Comparison of ENCODE assay signal across 9 cellular contexts in genomic region chr6:35096129-35096852, GRCh38. TPM values are rescaled to one million over a fixed set of nuclear protein-coding genes. Genes with fewer than 3 reads are reported as not detected.
A peak's percentile ranks its signal among the peaks of the same experiment; 100 is the strongest.
DNase-seq lines count a peak whose midpoint lies in the region; ATAC-seq, FAIRE-seq and TF ChIP-seq lines count a peak whose summit lies in the region.
"Had no signal": no experiment of that assay in that cellular context is flagged by ENCODE, and none has a peak within 500 bp of the region (broad histone marks: within the 10 kb centered on the region; RNA-seq: fewer than 3 reads in every experiment).

No MANE protein-coding gene starts in this region.

- no peaks in the 10 kb centered on the region for H3K79me2 ChIP-seq in ACC112 (ENCODE audit: control insufficient read depth, insufficient read depth, low read length, unreplicated experiment)

- H3K36me3 Mint-ChIP-seq in immature natural killer cell = peaks cover 0 to 5% (median 1%) of the 10 kb centered on the region in 3 donors

- H3K27ac Mint-ChIP-seq in immature natural killer cell = no peak overlapping the region

- H3K27ac ChIP-seq in ACC112 (ENCODE audit: low read depth, low read length) = peak overlapping the region; percentile 41
- peak overlapping the region in 4 of 5 donors; percentile 2 to 47 (median 27) for H3K27ac ChIP-seq in adrenal gland
- no peak overlapping the region for H3K27ac ChIP-seq in iPS-20b (ENCODE audit: low read length)
- no peak overlapping the region for H3K27ac ChIP-seq in prostate gland

- no peak for FAIRE-seq in HTR-8/SVneo (lab: Jason Lieb, UNC)

- no peak overlapping the region for H2AFZ ChIP-seq in ACC112 (ENCODE audit: low read length, unreplicated experiment)

- H3K27me3 Mint-ChIP-seq in immature natural killer cell (ENCODE audit: low read depth in 3 of 3) = peaks cover 0 to 4% (median 2%) of the 10 kb centered on the region in 3 donors

- ATAC-seq in GM18867 (IDR thresholded peaks at IDR 0.05; ENCODE audit: unreplicated experiment) = no peak

- H3K9me3 ChIP-seq in adrenal gland (replicated peaks in 1 of 3) (no peaks in the 10 kb centered on the region), iPS-20b (ENCODE audit: insufficient read depth, low read depth, low read length) (no peaks in the 10 kb centered on the region), prostate gland (no peaks in the 10 kb centered on the region)

- H3K27me3 ChIP-seq in ACC112 (ENCODE audit: insufficient read depth, low read length) (no peaks in the 10 kb centered on the region), adrenal gland (no peaks in the 10 kb centered on the region), iPS-20b (ENCODE audit: insufficient read depth, low read length) (no peaks in the 10 kb centered on the region), prostate gland (replicated peaks; ENCODE audit: insufficient read depth) (no peaks in the 10 kb centered on the region)

- H3K4me1 ChIP-seq in ACC112 (ENCODE audit: control insufficient read depth, insufficient read depth, low read length, unreplicated experiment) (peaks cover 44% of the 10 kb centered on the region), adrenal gland (replicated peaks in 1 of 2) (peaks cover 14 to 18% of the 10 kb centered on the region in 2 donors), iPS-20b (ENCODE audit: insufficient read depth, low read length) (peaks cover 20% of the 10 kb centered on the region; the same call in 1 of the 2 replicates), prostate gland (replicated peaks) (no peaks in the 10 kb centered on the region)

- H3K4me1 Mint-ChIP-seq in immature natural killer cell = no peaks in the 10 kb centered on the region

- H3K36me3 ChIP-seq in ACC112 (ENCODE audit: insufficient read depth, low read length) (no peaks in the 10 kb centered on the region), adrenal gland (replicated peaks in 1 of 2) (peaks cover 0 to 4% of the 10 kb centered on the region in 2 donors), iPS-20b (ENCODE audit: insufficient read depth, low read depth, low read length) (no peaks in the 10 kb centered on the region), prostate gland (no peaks in the 10 kb centered on the region)

- intact Hi-C loops in adrenal gland (cut with DNase I) (no loop called here), prostate gland (cut with DNase I) (no loop called here)

- H3K4me3 Mint-ChIP-seq in immature natural killer cell = no peak overlapping the region

- peak overlapping the region; percentile 11; the same call in 1 of the 2 replicates for H3K9ac ChIP-seq in iPS-20b (ENCODE audit: low read depth, low read length)

- no peaks in the 10 kb centered on the region for H3K9me3 Mint-ChIP-seq in immature natural killer cell

- no peak for TF ChIP-seq POLR2A in adrenal gland (IDR thresholded peaks at IDR 0.05)
- TF ChIP-seq POLR2A in erythroblast (IDR thresholded peaks at IDR 0.05; ENCODE audit: low read length) = no peak
- TF ChIP-seq POLR2A in prostate gland (IDR thresholded peaks at IDR 0.05) = no peak

- no peak for TF ChIP-seq CTCF in adrenal gland (IDR thresholded peaks at IDR 0.05)
- TF ChIP-seq CTCF in prostate gland (IDR thresholded peaks at IDR 0.05) = no peak

- WGBS in adrenal gland, 4 donors = 20 to 33% (median 25%) methylated on average over 3 of the region's 3 CpGs
- 12% methylated on average over 3 of the region's 3 CpGs for WGBS in prostate gland

- no peak overlapping the region for H3K4me3 ChIP-seq in ACC112 (ENCODE audit: low read depth, low read length)
- H3K4me3 ChIP-seq in adrenal gland = no peak overlapping the region
- H3K4me3 ChIP-seq in iPS-20b (ENCODE audit: low read length) = no peak overlapping the region
- no peak overlapping the region for H3K4me3 ChIP-seq in prostate gland

- peak; percentile 65 for DNase-seq in HTR-8/SVneo (ENCODE audit: insufficient read length, low spot score)
- no peak for DNase-seq in adrenal gland
- DNase-seq in erythroblast (lab: John Stamatoyannopoulos, UW) = no peak
- DNase-seq in prostate gland (ENCODE audit: low spot score) = no peak
- no peak for DNase-seq in immature natural killer cell

RNA-seq across cellular contexts. Expression of gene TCP11, which starts 44.8 kb away (rescaled TPM):
- under 1 TPM in 3 of 8 donors, not detected in 5; 0.24 to 0.40 (median 0.28) TPM for total RNA-seq in adrenal gland
- polyA plus RNA-seq in adrenal gland = under 1 TPM in 1 of 3 donors, not detected in 2; 0.13 TPM
- 10 to 100 TPM in 1 of 2 donors, under 1 TPM in 1; 0.87 to 33.3 TPM for total RNA-seq in prostate gland
- polyA plus RNA-seq in immature natural killer cell = not detected
- total RNA-seq: mononuclear cell had no signal

Comparison
In these comparisons a context has a peak if more than half of its experiments do, and no peak if none do; other contexts are left out.
1. H3K27ac ChIP-seq: peak in ACC112 (single experiment) and adrenal gland (4 of 5); none in iPS-20b (single experiment) and prostate gland (0 of 2).